ENCODE assay signal across 28 cellular contexts in genomic region chr3:193798097-193798496, GRCh38.
"Had no signal": no experiment of that assay in that cellular context is flagged by ENCODE, and none has a peak within 500 bp of the region (broad histone marks: within the 10 kb centered on the region; RNA-seq: fewer than 3 reads in every experiment).

No MANE protein-coding gene starts in this region.

- DNase-seq: dermis blood vessel endothelial cell; effector memory CD8-positive, alpha-beta T cell; foreskin fibroblast; gastrocnemius medialis; head of caudate nucleus; hippocampal formation; left cardiac atrium; mucosa of descending colon; naive B cell; pancreas; right cardiac atrium; sigmoid colon; stimulated activated CD4-positive, alpha-beta T cell treated with anti-CD3 and anti-CD28 coated beads, Interleukin-2, amount 100 ng/mL, for 24 hours; stimulated activated CD4-positive, alpha-beta T cell treated with anti-CD3 and anti-CD28 coated beads, Interleukin-4, amount 100 ng/mL, for 24 hours; stimulated activated naive CD4-positive, alpha-beta T cell treated with Interleukin-2 at 50 U/mL for 16 hours; stomach; thyroid gland; trophoblast cell had no signal

- ATAC-seq: effector memory CD8-positive, alpha-beta T cell; left cardiac atrium; mucosa of descending colon; natural killer cell treated with Interleukin-12 subunit alpha and Interleukin-12 subunit beta and Interleukin-15 and Interleukin-18, amount 100 ng/mL, for 72 hours; pancreas; right cardiac atrium; stimulated activated effector memory CD8-positive, alpha-beta T cell treated with anti-CD3 and anti-CD28 coated beads, Interleukin-12 subunit alpha, Interleukin-12 subunit beta, amount 100 ng/mL, for 72 hours had no signal

- H3K4me3 ChIP-seq: coronary artery, gastrocnemius medialis, lung, mucosa of descending colon, pancreas, sigmoid colon, stomach, thyroid gland, vagina had no signal

- H3K9me3 Mint-ChIP-seq: effector memory CD8-positive, alpha-beta T cell; memory B cell; mesothelial cell of epicardium; naive B cell; natural killer cell treated with Interleukin-12 subunit alpha and Interleukin-12 subunit beta and Interleukin-15 and Interleukin-18, amount 100 ng/mL, for 72 hours; neural crest cell; stimulated activated effector memory CD8-positive, alpha-beta T cell treated with anti-CD3 and anti-CD28 coated beads, Interleukin-12 subunit alpha, Interleukin-12 subunit beta, amount 100 ng/mL, for 72 hours had no signal

- H3K4me1 ChIP-seq: gastrocnemius medialis, sigmoid colon, thyroid gland, vagina had no signal

- H3K4me3 Mint-ChIP-seq: effector memory CD8-positive, alpha-beta T cell; memory B cell; mesothelial cell of epicardium; naive B cell; natural killer cell treated with Interleukin-12 subunit alpha and Interleukin-12 subunit beta and Interleukin-15 and Interleukin-18, amount 100 ng/mL, for 72 hours; neural crest cell; stimulated activated effector memory CD8-positive, alpha-beta T cell treated with anti-CD3 and anti-CD28 coated beads, Interleukin-12 subunit alpha, Interleukin-12 subunit beta, amount 100 ng/mL, for 72 hours had no signal

- H3K9me3 ChIP-seq: gastrocnemius medialis, mucosa of descending colon, neutrophil, pancreas, sigmoid colon, stomach, thyroid gland, vagina had no signal

- H3K27me3 ChIP-seq: gastrocnemius medialis, pancreas, sigmoid colon, stomach, thyroid gland, vagina had no signal

- H3K36me3 ChIP-seq: gastrocnemius medialis, neutrophil, pancreas, sigmoid colon, stomach, thyroid gland, vagina had no signal

- H3K27ac ChIP-seq: coronary artery, gastrocnemius medialis, neutrophil, pancreas, sigmoid colon, stomach, thyroid gland, vagina had no signal

- H3K27ac Mint-ChIP-seq: effector memory CD8-positive, alpha-beta T cell; memory B cell; mesothelial cell of epicardium; natural killer cell treated with Interleukin-12 subunit alpha and Interleukin-12 subunit beta and Interleukin-15 and Interleukin-18, amount 100 ng/mL, for 72 hours; progenitor cell of endocrine pancreas; stimulated activated effector memory CD8-positive, alpha-beta T cell treated with anti-CD3 and anti-CD28 coated beads, Interleukin-12 subunit alpha, Interleukin-12 subunit beta, amount 100 ng/mL, for 72 hours had no signal

- H3K36me3 Mint-ChIP-seq: memory B cell; mesothelial cell of epicardium; natural killer cell treated with Interleukin-12 subunit alpha and Interleukin-12 subunit beta and Interleukin-15 and Interleukin-18, amount 100 ng/mL, for 72 hours; stimulated activated effector memory CD8-positive, alpha-beta T cell treated with anti-CD3 and anti-CD28 coated beads, Interleukin-12 subunit alpha, Interleukin-12 subunit beta, amount 100 ng/mL, for 72 hours had no signal

- H3K4me1 Mint-ChIP-seq: memory B cell; stimulated activated effector memory CD8-positive, alpha-beta T cell treated with anti-CD3 and anti-CD28 coated beads, Interleukin-12 subunit alpha, Interleukin-12 subunit beta, amount 100 ng/mL, for 72 hours had no signal
